15 cellular contexts compared by ENCODE assay signal in genomic region chr9:93027750-93028149, GRCh38. TPM values are rescaled to one million over a fixed set of nuclear protein-coding genes. Genes with fewer than 3 reads are reported as not detected.
DNase-seq lines count a peak whose midpoint lies in the region; ATAC-seq lines count a peak whose summit lies in the region.
"Had no signal": no experiment of that assay in that cellular context is flagged by ENCODE, and none has a peak within 500 bp of the region (broad histone marks: within the 10 kb centered on the region; RNA-seq: fewer than 3 reads in every experiment).

No MANE protein-coding gene starts in this region.

- peak overlapping the region in 10 of 11 experiments; percentile 38 to 73 (median 66); a peak in 18 of 22 replicates for H3K27ac ChIP-seq in BLaER1 treated with 17β-estradiol and CSF1 and Interleukin-3, amounts not matched to agents 10 nM and 100 nM
- peak overlapping the region; percentile 91 for H3K27ac ChIP-seq in CD4-positive, alpha-beta memory T cell (ENCODE audit: low read depth, low read length)
- H3K27ac ChIP-seq: ascending aorta had no signal

- peaks cover 64 to 87% (median 79%) of the 10 kb centered on the region in 11 experiments for H3K36me3 ChIP-seq in BLaER1 treated with 17β-estradiol and CSF1 and Interleukin-3, amounts not matched to agents 10 nM and 100 nM
- peaks cover 61% of the 10 kb centered on the region for H3K36me3 ChIP-seq in CD4-positive, alpha-beta memory T cell (ENCODE audit: insufficient read depth, low read length)
- H3K36me3 ChIP-seq: ascending aorta had no signal

- H3K4me2 ChIP-seq in BLaER1 treated with 17β-estradiol and CSF1 and Interleukin-3, amounts not matched to agents 10 nM and 100 nM = peak overlapping the region; percentile 70 to 90 (median 81)

- ATAC-seq in HG03469 (IDR thresholded peaks at IDR 0.05; ENCODE audit: unreplicated experiment) = no peak

- POLR2A ChIA-PET in CD4-positive, alpha-beta memory T cell (lab: Charles Lee; ENCODE audit: partially characterized antibody) = interaction anchor here (0.6 to 23.8 kb wide), 32 partner anchors 6 to 177 kb away, joined by 3 to 654 read pairs (median 5); partner anchors contain the start of genes CARD19, NINJ1 and SUSD3
- POLR2A ChIA-PET in activated CD4-positive, alpha-beta memory T cell treated with anti-CD3 and anti-CD28 coated beads for 36 hours (lab: Charles Lee) = interaction anchor here (0.7 to 1.0 kb wide), 3 partner anchors 14 to 37 kb away, joined by 3 to 5 read pairs (median 4); no protein-coding TSS in a partner anchor

- H3K4me1 Mint-ChIP-seq in CD4-positive, alpha-beta memory T cell = peaks cover 47 to 100% (median 81%) of the 10 kb centered on the region in 4 donors
- peaks cover 80% of the 10 kb centered on the region for H3K4me1 Mint-ChIP-seq in activated CD4-positive, alpha-beta memory T cell treated with anti-CD3 and anti-CD28 coated beads for 36 hours (ENCODE audit: low read depth)
- peaks cover 57 to 61% of the 10 kb centered on the region in 2 donors for H3K4me1 Mint-ChIP-seq in immature natural killer cell

- peaks cover 85 to 100% (median 98%) of the 10 kb centered on the region in 10 experiments for H3K4me1 ChIP-seq in BLaER1 treated with 17β-estradiol and CSF1 and Interleukin-3, amounts not matched to agents 10 nM and 100 nM
- H3K4me1 ChIP-seq in CD4-positive, alpha-beta memory T cell (ENCODE audit: insufficient read depth, low read length) = peaks cover 90% of the 10 kb centered on the region
- H3K4me1 ChIP-seq: ascending aorta had no signal

- no peak for DNase-seq in CD4-positive, alpha-beta memory T cell
- DNase-seq in activated CD4-positive, alpha-beta memory T cell treated with anti-CD3 and anti-CD28 coated beads for 36 hours = no peak
- DNase-seq in immature natural killer cell = no peak
- no peak for DNase-seq in GF-D8 (lab: John Stamatoyannopoulos, UW)
- DNase-seq in NCI-H2029 treated with DMSO at 0.1 percent for 48 hours (lab: John Stamatoyannopoulos, UW) = no peak
- DNase-seq: hippocampal formation, NCI-H526, T1000 had no signal

- H3K9me3 ChIP-seq in BLaER1 treated with 17β-estradiol and CSF1 and Interleukin-3, amounts not matched to agents 10 nM and 100 nM (replicated peaks in 1 of 11) = no peaks in the 10 kb centered on the region
- H3K9me3 ChIP-seq in CD4-positive, alpha-beta memory T cell (ENCODE audit: control insufficient read depth in 1 of 2, low read length in 2 of 2) = no peaks in the 10 kb centered on the region
- H3K9me3 ChIP-seq: ascending aorta had no signal

- H3K9ac ChIP-seq in BLaER1 treated with 17β-estradiol and CSF1 and Interleukin-3, amounts not matched to agents 10 nM and 100 nM = peak overlapping the region in 10 of 11 experiments; percentile 32 to 67 (median 50); a peak in 16 of 22 replicates

- CTCF ChIA-PET in CD4-positive, alpha-beta memory T cell (lab: Charles Lee; ENCODE audit: partially characterized antibody) = interaction anchor here (0.8 to 2.5 kb wide), 22 partner anchors 11 to 538 kb away, joined by 3 to 13 read pairs (median 5); no protein-coding TSS in a partner anchor
- CTCF ChIA-PET in activated CD4-positive, alpha-beta memory T cell treated with anti-CD3 and anti-CD28 coated beads for 36 hours (lab: Charles Lee) = interaction anchor here (1.1 to 1.7 kb wide), 3 partner anchors 24 to 81 kb away, joined by 5 to 7 read pairs (median 7); no protein-coding TSS in a partner anchor

- H3K27me3 ChIP-seq in BLaER1 treated with 17β-estradiol and CSF1 and Interleukin-3, amounts not matched to agents 10 nM and 100 nM = no peaks in the 10 kb centered on the region
- H3K27me3 ChIP-seq in CD4-positive, alpha-beta memory T cell (ENCODE audit: insufficient read depth, low read length) = no peaks in the 10 kb centered on the region
- H3K27me3 ChIP-seq: ascending aorta had no signal

- H4K20me1 ChIP-seq in BLaER1 treated with 17β-estradiol and CSF1 and Interleukin-3, amounts not matched to agents 10 nM and 100 nM = peaks cover 0 to 83% (median 14%) of the 10 kb centered on the region in 11 experiments; a peak in 14 of 22 replicates

- H3K27ac Mint-ChIP-seq in CD4-positive, alpha-beta memory T cell = peak overlapping the region; percentile 94 to 99 (median 96)
- peak overlapping the region; percentile 96 for H3K27ac Mint-ChIP-seq in activated CD4-positive, alpha-beta memory T cell treated with anti-CD3 and anti-CD28 coated beads for 36 hours
- H3K27ac Mint-ChIP-seq in immature natural killer cell = peak overlapping the region; percentile 83 to 95 (median 90)

- H3K4me3 Mint-ChIP-seq in CD4-positive, alpha-beta memory T cell = peak overlapping the region in 7 of 8 donors; percentile 82 to 90 (median 85)
- H3K4me3 Mint-ChIP-seq in activated CD4-positive, alpha-beta memory T cell treated with anti-CD3 and anti-CD28 coated beads for 36 hours = no peak overlapping the region
- H3K4me3 Mint-ChIP-seq in immature natural killer cell = peak overlapping the region; percentile 60 to 87 (median 81)
- H3K4me3 Mint-ChIP-seq: nephron had no signal

- H3K27me3 Mint-ChIP-seq in CD4-positive, alpha-beta memory T cell = no peaks in the 10 kb centered on the region
- no peaks in the 10 kb centered on the region for H3K27me3 Mint-ChIP-seq in activated CD4-positive, alpha-beta memory T cell treated with anti-CD3 and anti-CD28 coated beads for 36 hours
- peaks cover 0 to 28% (median 2%) of the 10 kb centered on the region in 3 donors for H3K27me3 Mint-ChIP-seq in immature natural killer cell (ENCODE audit: low read depth in 3 of 3)

- H3K36me3 Mint-ChIP-seq in CD4-positive, alpha-beta memory T cell = peaks cover 73 to 83% of the 10 kb centered on the region in 2 donors
- peaks cover 48% of the 10 kb centered on the region for H3K36me3 Mint-ChIP-seq in activated CD4-positive, alpha-beta memory T cell treated with anti-CD3 and anti-CD28 coated beads for 36 hours
- H3K36me3 Mint-ChIP-seq in immature natural killer cell = peaks cover 16 to 34% (median 20%) of the 10 kb centered on the region in 3 donors

- H3K9me3 Mint-ChIP-seq in CD4-positive, alpha-beta memory T cell = no peaks in the 10 kb centered on the region
- no peaks in the 10 kb centered on the region for H3K9me3 Mint-ChIP-seq in activated CD4-positive, alpha-beta memory T cell treated with anti-CD3 and anti-CD28 coated beads for 36 hours
- H3K9me3 Mint-ChIP-seq in immature natural killer cell = no peaks in the 10 kb centered on the region
- H3K9me3 Mint-ChIP-seq: nephron had no signal

- intact Hi-C loops in CD4-positive, alpha-beta memory T cell (cut with micrococcal nuclease) = loop anchor here (1.0 kb wide), 4 partner anchors 7 to 68 kb away; partner anchors contain the start of gene SUSD3
- intact Hi-C loops in activated CD4-positive, alpha-beta memory T cell treated with anti-CD3 and anti-CD28 coated beads for 36 hours (cut with micrococcal nuclease) = loop anchor here (2.0 kb wide), 2 partner anchors 37 to 67 kb away; no protein-coding TSS in a partner anchor

- H3K4me3 ChIP-seq in BLaER1 treated with 17β-estradiol and CSF1 and Interleukin-3, amounts not matched to agents 10 nM and 100 nM = peak overlapping the region in 2 of 10 experiments; percentile 13 to 48; a peak in 2 of 20 replicates
- H3K4me3 ChIP-seq in CD4-positive, alpha-beta memory T cell (ENCODE audit: low read length in 2 of 2) = peak overlapping the region in 1 of 2 donors; percentile 25
- H3K4me3 ChIP-seq: ascending aorta had no signal

RNA-seq across cellular contexts. Expression of gene SUSD3, which starts 30.8 kb away (rescaled TPM):
- total RNA-seq in CD4-positive, alpha-beta memory T cell = 10 to 100 TPM; 58.3 to 63.7 TPM
- polyA plus RNA-seq in CD4-positive, alpha-beta memory T cell = 100 to 1,000 TPM; 149 to 199 TPM
- total RNA-seq in activated CD4-positive, alpha-beta memory T cell treated with anti-CD3 and anti-CD28 coated beads for 36 hours = 10 to 100 TPM; 67.0 to 72.8 TPM
- polyA plus RNA-seq in immature natural killer cell = 1 to 10 TPM in 2 of 3 donors, not detected in 1; 3.5 to 5.2 TPM
- total RNA-seq: ascending aorta, chondrocyte, HT1080, lung microvascular endothelial cell had no signal
